ENCODE assay signal across 8 cellular contexts in the genomic region with DNA sequence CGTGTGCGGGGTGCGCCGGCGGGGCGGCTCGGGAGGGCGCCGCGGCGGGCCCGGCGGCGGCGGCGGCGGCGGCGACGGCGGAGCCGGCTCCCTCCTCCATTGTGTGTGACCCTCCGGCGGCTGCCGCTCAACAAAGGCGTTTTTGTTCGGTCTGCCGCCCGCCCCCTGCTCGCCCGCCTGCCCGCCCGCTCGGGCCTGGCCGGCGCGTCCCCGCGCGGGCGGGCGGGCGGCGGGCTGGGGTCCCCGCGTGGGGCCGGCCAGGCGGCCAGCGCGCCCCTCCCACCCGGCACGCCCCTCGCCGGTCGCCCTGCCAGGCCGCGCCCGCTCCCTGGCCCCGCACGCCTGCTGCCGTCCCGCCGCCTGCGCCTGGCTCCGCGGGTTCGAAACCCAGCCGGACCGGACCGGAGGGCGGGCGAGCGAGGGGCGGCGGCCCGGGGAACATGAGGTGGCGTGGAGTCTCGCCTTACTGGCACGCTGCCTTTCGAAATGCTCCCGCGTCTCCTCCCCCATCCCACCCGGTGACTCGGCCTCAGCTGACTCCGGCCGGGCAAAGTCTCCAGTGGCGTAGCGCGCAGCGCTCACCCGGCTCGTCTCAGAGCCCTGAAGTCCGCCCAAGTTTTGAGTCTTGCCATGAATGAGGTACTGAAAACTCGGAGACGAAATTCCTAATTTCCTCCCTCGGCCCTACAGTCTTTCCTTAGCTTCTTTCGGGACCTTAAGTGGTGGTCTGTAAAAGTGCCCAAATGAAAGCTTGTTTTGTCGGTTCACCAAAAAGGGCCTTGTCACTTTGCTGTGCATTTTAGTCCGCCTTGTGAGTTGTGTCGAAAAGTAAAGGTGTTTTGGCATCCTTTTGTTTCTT. TPM values are rescaled to one million over a fixed set of nuclear protein-coding genes. Genes with fewer than 3 reads are reported as not detected.
DNase-seq lines count a peak whose midpoint lies in the region; TF ChIP-seq lines count a peak whose summit lies in the region.

No MANE protein-coding gene starts in this region.

- H3K9me3 Mint-ChIP-seq in HFFc6 = no peaks in the 10 kb centered on the region

- peak overlapping the region; percentile 99 for H3K27ac Mint-ChIP-seq in HFFc6

- peak overlapping the region; percentile 99 for H3K27ac ChIP-seq in layer of hippocampus (ENCODE audit: low read depth, low read length)

- peak overlapping the region; percentile 97 for H3K4me3 Mint-ChIP-seq in HFFc6

- DNase-seq in DMS 273 (lab: John Stamatoyannopoulos, UW; ENCODE audit: unreplicated experiment) (peak; percentile 85), DMS 273 treated with DMSO at 0.1 percent for 48 hours (lab: John Stamatoyannopoulos, UW) (no peak), HFFc6 (peak; percentile 89), NB4 (ENCODE audit: low read depth) (peak; percentile 80), cerebellum (ENCODE audit: low spot score) (peak; percentile 68)
- peak; percentile 82 for DNase-seq in activated CD4-positive, CD25-positive, alpha-beta regulatory T cell treated with anti-CD3 and anti-CD28 coated beads, Interleukin-2, amount 50 U/mL, for 72 hours
- peak; percentile 10 to 28 for DNase-seq in stimulated activated CD4-positive, alpha-beta T cell treated with anti-CD3 and anti-CD28 coated beads, Interleukin-1b, Interleukin-23, amount 100 ng/mL, for 1 hour (ENCODE audit: low read depth in 2 of 2)

- no peak for TF ChIP-seq CTCF in HFFc6 (IDR thresholded peaks at IDR 0.05)
- no peak for TF ChIP-seq CTCF in NB4 (IDR thresholded peaks at IDR 0.05; ENCODE audit: low read depth, low read length)

- H3K36me3 Mint-ChIP-seq in HFFc6 (ENCODE audit: low read depth) = peaks cover 11% of the 10 kb centered on the region

- H3K4me3 ChIP-seq in NB4 (ENCODE audit: low read depth, low read length) = peak overlapping the region; percentile 84

- no peaks in the 10 kb centered on the region for H3K27me3 ChIP-seq in layer of hippocampus (ENCODE audit: control insufficient read depth, insufficient read depth, low read length)

- TF ChIP-seq POLR2A in NB4 (IDR thresholded peaks at IDR 0.05; ENCODE audit: extremely low read depth, insufficient read length) = peak; percentile 22

- peaks cover 5% of the 10 kb centered on the region for H3K27me3 Mint-ChIP-seq in HFFc6 (ENCODE audit: insufficient read depth)

- peaks cover 35% of the 10 kb centered on the region for H3K4me1 Mint-ChIP-seq in HFFc6 (ENCODE audit: low read depth)

RNA-seq across cellular contexts. Expression of a gene that starts 0.6 kb away (rescaled TPM):
- total RNA-seq in HFFc6 (2021; fragmentation: NEBNext Ultra II Directional; extraction: Animal tissue kit (Norgen Biotek cat#: 25700)) = 10 to 100 TPM; 43.0 to 61.9 (median 54.6) TPM
- 62.7 TPM for total RNA-seq in cerebellum

RNA-seq across cellular contexts. Expression of a gene that starts 48.0 kb away (rescaled TPM):
- 10 to 100 TPM; 22.2 to 30.9 (median 27.5) TPM for total RNA-seq in HFFc6 (2021; fragmentation: NEBNext Ultra II Directional; extraction: Animal tissue kit (Norgen Biotek cat#: 25700))
- 30.4 TPM for total RNA-seq in cerebellum
